8 cellular contexts compared by ENCODE assay signal in genomic region chr19:57558525-57558924, GRCh38. TPM values are rescaled to one million over a fixed set of nuclear protein-coding genes. Genes with fewer than 3 reads are reported as not detected.
DNase-seq lines count a peak whose midpoint lies in the region; ATAC-seq, FAIRE-seq and TF ChIP-seq lines count a peak whose summit lies in the region.

No MANE protein-coding gene starts in this region.

- H3K4me1 ChIP-seq in uterus = no peaks in the 10 kb centered on the region

- peaks cover 45% of the 10 kb centered on the region for H3K4me1 Mint-ChIP-seq in activated naive CD4-positive, alpha-beta T cell treated with anti-CD3 and anti-CD28 coated beads, Interleukin-2, amount 50 U/mL, for 24 hours
- peaks cover 25% of the 10 kb centered on the region for H3K4me1 Mint-ChIP-seq in activated naive CD8-positive, alpha-beta T cell treated with anti-CD3 and anti-CD28 coated beads, Interleukin-2, amount 10 ng/mL, durations not matched to agents 7 days and 5 days

- H3K27ac Mint-ChIP-seq in activated naive CD4-positive, alpha-beta T cell treated with anti-CD3 and anti-CD28 coated beads, Interleukin-2, amount 50 U/mL, for 24 hours = peak overlapping the region; percentile 91
- peak overlapping the region; percentile 94 for H3K27ac Mint-ChIP-seq in activated naive CD8-positive, alpha-beta T cell treated with anti-CD3 and anti-CD28 coated beads, Interleukin-2, amount 10 ng/mL, durations not matched to agents 7 days and 5 days

- no peak for DNase-seq in activated naive CD4-positive, alpha-beta T cell (lab: John Stamatoyannopoulos, UW)
- DNase-seq in activated naive CD8-positive, alpha-beta T cell treated with anti-CD3 and anti-CD28 coated beads, Interleukin-2, amount 10 ng/mL, durations not matched to agents 7 days and 5 days = no peak
- DNase-seq in kidney epithelial cell (ENCODE audit: low read depth) (no peak), uterus (no peak), NCI-H2029 treated with DMSO at 0.1 percent for 48 hours (lab: John Stamatoyannopoulos, UW) (no peak), NCI-H2081 treated with DMSO at 0.1 percent for 48 hours (lab: John Stamatoyannopoulos, UW) (no peak), GM19239 (ENCODE audit: insufficient read length, low spot score) (no peak)

- intact Hi-C loops in uterus (cut with DNase I; ENCODE audit: low total_unique reads) = no loop called here

- H3K36me3 ChIP-seq in kidney epithelial cell (ENCODE audit: control insufficient read depth, insufficient read depth, low read length) (peaks cover 6% of the 10 kb centered on the region), uterus (no peaks in the 10 kb centered on the region)

- no peak overlapping the region for H3K27ac ChIP-seq in uterus

- peaks cover 26% of the 10 kb centered on the region for H3K9me3 Mint-ChIP-seq in activated naive CD4-positive, alpha-beta T cell treated with anti-CD3 and anti-CD28 coated beads, Interleukin-2, amount 50 U/mL, for 24 hours
- H3K9me3 Mint-ChIP-seq in activated naive CD8-positive, alpha-beta T cell treated with anti-CD3 and anti-CD28 coated beads, Interleukin-2, amount 10 ng/mL, durations not matched to agents 7 days and 5 days = peaks cover 32% of the 10 kb centered on the region

- no peaks in the 10 kb centered on the region for H3K27me3 ChIP-seq in kidney epithelial cell (ENCODE audit: control insufficient read depth, insufficient read depth, low read length)
- H3K27me3 ChIP-seq in uterus = no peaks in the 10 kb centered on the region

- peak overlapping the region; percentile 99 for H3K4me3 Mint-ChIP-seq in activated naive CD4-positive, alpha-beta T cell treated with anti-CD3 and anti-CD28 coated beads, Interleukin-2, amount 50 U/mL, for 24 hours
- peak overlapping the region; percentile 95 for H3K4me3 Mint-ChIP-seq in activated naive CD8-positive, alpha-beta T cell treated with anti-CD3 and anti-CD28 coated beads, Interleukin-2, amount 10 ng/mL, durations not matched to agents 7 days and 5 days

- H3K4me3 ChIP-seq in kidney epithelial cell (ENCODE audit: low read depth, low read length) = peak overlapping the region; percentile 95
- H3K4me3 ChIP-seq in uterus = peak overlapping the region; percentile 63 to 95

- no peak for ATAC-seq in activated naive CD8-positive, alpha-beta T cell treated with anti-CD3 and anti-CD28 coated beads, Interleukin-2, amount 10 ng/mL, durations not matched to agents 7 days and 5 days (ENCODE audit: low read depth)

- TF ChIP-seq CTCF in kidney epithelial cell (IDR thresholded peaks at IDR 0.05; ENCODE audit: insufficient read depth, low read length, poor library complexity, severe bottlenecking) (no peak), uterus (IDR thresholded peaks at IDR 0.05) (no peak)

- H3K27me3 Mint-ChIP-seq in activated naive CD4-positive, alpha-beta T cell treated with anti-CD3 and anti-CD28 coated beads, Interleukin-2, amount 50 U/mL, for 24 hours = peaks cover 1% of the 10 kb centered on the region
- no peaks in the 10 kb centered on the region for H3K27me3 Mint-ChIP-seq in activated naive CD8-positive, alpha-beta T cell treated with anti-CD3 and anti-CD28 coated beads, Interleukin-2, amount 10 ng/mL, durations not matched to agents 7 days and 5 days

- TF ChIP-seq POLR2A in uterus (IDR thresholded peaks at IDR 0.05) = no peak

- POLR2A ChIA-PET in activated naive CD8-positive, alpha-beta T cell treated with anti-CD3 and anti-CD28 coated beads, Interleukin-2, amount 10 ng/mL, durations not matched to agents 7 days and 5 days (lab: Charles Lee) = interaction anchor here (0.6 to 1.2 kb wide), 2 partner anchors 26 to 188 kb away, joined by 3 read pairs; partner anchors contain the start of genes ZIK1 and ZNF776

- H3K36me3 Mint-ChIP-seq in activated naive CD4-positive, alpha-beta T cell treated with anti-CD3 and anti-CD28 coated beads, Interleukin-2, amount 50 U/mL, for 24 hours = peaks cover 49% of the 10 kb centered on the region
- H3K36me3 Mint-ChIP-seq in activated naive CD8-positive, alpha-beta T cell treated with anti-CD3 and anti-CD28 coated beads, Interleukin-2, amount 10 ng/mL, durations not matched to agents 7 days and 5 days = peaks cover 54% of the 10 kb centered on the region

- no peak for FAIRE-seq in GM19239 (lab: Jason Lieb, UNC)

- H3K9me3 ChIP-seq in uterus = peaks cover 0 to 32% of the 10 kb centered on the region in 2 donors

RNA-seq across cellular contexts. Expression of gene ZNF550, which starts 1.1 kb away (rescaled TPM):
- total RNA-seq in activated naive CD8-positive, alpha-beta T cell treated with anti-CD3 and anti-CD28 coated beads, Interleukin-2, amount 10 ng/mL, durations not matched to agents 7 days and 5 days = 10 to 100 TPM; 27.7 to 27.9 TPM
- total RNA-seq in kidney epithelial cell (5.1 and 6.8 TPM in 2 replicates), uterus (10 to 100 TPM in 1 of 4 donors, 1 to 10 TPM in 3; 4.4 to 25.6 (median 6.9) TPM)

RNA-seq across cellular contexts. Expression of gene ZNF416, which starts 20.2 kb away (rescaled TPM):
- total RNA-seq in activated naive CD8-positive, alpha-beta T cell treated with anti-CD3 and anti-CD28 coated beads, Interleukin-2, amount 10 ng/mL, durations not matched to agents 7 days and 5 days = 10 to 100 TPM in 1 of 2 experiments, 1 to 10 TPM in 1; 10.0 to 10.5 TPM
- total RNA-seq in kidney epithelial cell (5.5 and 6.0 TPM in 2 replicates), uterus (10 to 100 TPM in 1 of 4 donors, 1 to 10 TPM in 2, under 1 TPM in 1; 0.26 to 11.9 (median 5.7) TPM)

RNA-seq across cellular contexts. Expression of gene ZIK1, which starts 25.4 kb away (rescaled TPM):
- 10 to 100 TPM; 17.9 TPM for total RNA-seq in activated naive CD8-positive, alpha-beta T cell treated with anti-CD3 and anti-CD28 coated beads, Interleukin-2, amount 10 ng/mL, durations not matched to agents 7 days and 5 days
- total RNA-seq in kidney epithelial cell = 6.8 and 9.3 TPM in 2 replicates
- 10 to 100 TPM in 2 of 4 donors, 1 to 10 TPM in 2; 6.8 to 26.5 (median 11.0) TPM for total RNA-seq in uterus

RNA-seq across cellular contexts. Expression of gene ZNF549, which starts 31.4 kb away (rescaled TPM):
- 10 to 100 TPM; 13.6 to 13.8 TPM for total RNA-seq in activated naive CD8-positive, alpha-beta T cell treated with anti-CD3 and anti-CD28 coated beads, Interleukin-2, amount 10 ng/mL, durations not matched to agents 7 days and 5 days
- total RNA-seq in kidney epithelial cell (4.8 and 5.1 TPM in 2 replicates), uterus (10 to 100 TPM in 2 of 4 donors, 1 to 10 TPM in 2; 8.2 to 38.9 (median 14.2) TPM)

RNA-seq across cellular contexts. Expression of gene ZNF530, which starts 41.2 kb away (rescaled TPM):
- total RNA-seq in activated naive CD8-positive, alpha-beta T cell treated with anti-CD3 and anti-CD28 coated beads, Interleukin-2, amount 10 ng/mL, durations not matched to agents 7 days and 5 days = 10 to 100 TPM; 14.0 to 14.2 TPM
- 3.2 and 6.6 TPM in 2 replicates for total RNA-seq in kidney epithelial cell
- total RNA-seq in uterus = 10 to 100 TPM in 1 of 4 donors, 1 to 10 TPM in 2, under 1 TPM in 1; 0.29 to 33.0 (median 4.7) TPM
